Comparison of ENCODE assay signal across 14 cellular contexts in genomic region chr2:187655001-187655400, GRCh38.
DNase-seq lines count a peak whose midpoint lies in the region; ATAC-seq, FAIRE-seq and TF ChIP-seq lines count a peak whose summit lies in the region.
"Had no signal": no experiment of that assay in that cellular context is flagged by ENCODE, and none has a peak within 500 bp of the region (broad histone marks: within the 10 kb centered on the region; RNA-seq: fewer than 3 reads in every experiment).

No MANE protein-coding gene starts in this region.

- no peaks in the 10 kb centered on the region for H3K4me1 ChIP-seq in left ventricle myocardium inferior
- H3K4me1 ChIP-seq in H1 (replicated peaks in 1 of 4; ENCODE audit: control insufficient read depth in 3 of 4, insufficient read depth in 4 of 4, low read length in 3 of 4), result peaks cover 0 to 8% (median 0%) of the 10 kb centered on the region in 4 experiments; a peak in 2 of 7 replicates

- no peaks in the 10 kb centered on the region for H3K79me2 ChIP-seq in H1 (ENCODE audit: control insufficient read depth in 1 of 2, insufficient read depth in 2 of 2, low read length in 2 of 2)

- no peak overlapping the region for H4K8ac ChIP-seq in H1 (ENCODE audit: extremely low read depth, insufficient read depth, low read length)

- ATAC-seq in left ventricle myocardium superior, result peak; percentile 43
- ATAC-seq in left lobe of liver, result no peak
- no peak for ATAC-seq in GM18520 (IDR thresholded peaks at IDR 0.05; ENCODE audit: unreplicated experiment)
- ATAC-seq in HG03378 (IDR thresholded peaks at IDR 0.05; ENCODE audit: unreplicated experiment), result no peak
- ATAC-seq: GM12878 had no signal

- H4K20me1 ChIP-seq in H1 (replicated peaks in 1 of 2; ENCODE audit: control insufficient read depth in 1 of 2, insufficient read depth in 2 of 2, low read length in 2 of 2), result no peaks in the 10 kb centered on the region

- intact Hi-C loops in left ventricle myocardium superior (cut with micrococcal nuclease), result no loop called here
- intact Hi-C loops in left ventricle myocardium inferior (cut with micrococcal nuclease), result no loop called here

- H2BK120ac ChIP-seq in H1 (replicated peaks; ENCODE audit: low read depth, low read length), result no peak overlapping the region

- no peak overlapping the region for H3K4me3 ChIP-seq in left ventricle myocardium inferior
- no peak overlapping the region for H3K4me3 ChIP-seq in H1 (ENCODE audit: extremely low read depth in 1 of 4, insufficient read depth in 2 of 4, low read depth in 3 of 4, low read length in 4 of 4)
- H3K4me3 ChIP-seq: GM12878 had no signal

- peak overlapping the region in 1 of 2 experiments; percentile 43; a peak in 1 of 4 replicates for H3K4me2 ChIP-seq in H1 (ENCODE audit: insufficient read depth in 1 of 2, low read depth in 2 of 2, low read length in 2 of 2)

- no peak overlapping the region for H2BK20ac ChIP-seq in H1 (ENCODE audit: low read length)

- no peak for FAIRE-seq in H1 (lab: Jason Lieb, UNC)
- FAIRE-seq: A204.1, GM12878, GM18507 had no signal

- peak overlapping the region; percentile 36 for H4K5ac ChIP-seq in H1 (ENCODE audit: insufficient read length, low read depth, low read length)

- H2BK5ac ChIP-seq in H1 (ENCODE audit: low read depth, low read length), result no peak overlapping the region

- no peak overlapping the region for H2BK12ac ChIP-seq in H1 (ENCODE audit: low read depth, low read length)

- no peak overlapping the region for H3K4ac ChIP-seq in H1 (replicated peaks; ENCODE audit: insufficient read length, low read depth, low read length)

- H3K79me1 ChIP-seq in H1 (ENCODE audit: low read depth, low read length), result no peaks in the 10 kb centered on the region

- H3K27ac ChIP-seq in left ventricle myocardium inferior (replicated peaks), result no peak overlapping the region
- H3K27ac ChIP-seq in H1 (ENCODE audit: low read depth, low read length), result no peak overlapping the region

- H3K23ac ChIP-seq in H1 (ENCODE audit: insufficient read length), result no peak overlapping the region

- H2AFZ ChIP-seq in H1 (ENCODE audit: low read length), result peak overlapping the region; percentile 56; the same call in 1 of the 2 replicates

- H3K9me3 ChIP-seq in left ventricle myocardium inferior (replicated peaks) (no peaks in the 10 kb centered on the region), H1 (ENCODE audit: insufficient read depth in 2 of 2, low read depth in 1 of 2, low read length in 1 of 2) (no peaks in the 10 kb centered on the region)

- no peak for TF ChIP-seq POLR2A in H1 (IDR thresholded peaks at IDR 0.05; ENCODE audit: control extremely low read depth in 1 of 2, low read depth in 2 of 2, low read length in 2 of 2)

- no peaks in the 10 kb centered on the region for H3K27me3 ChIP-seq in left ventricle myocardium inferior (ENCODE audit: low read depth)
- H3K27me3 ChIP-seq in H1 (replicated peaks in 1 of 4; ENCODE audit: control insufficient read depth in 3 of 4, extremely low read depth in 1 of 4, insufficient read depth in 3 of 4, low read length in 3 of 4), result no peaks in the 10 kb centered on the region

- H3K18ac ChIP-seq in H1 (ENCODE audit: extremely low read depth, low read length), result no peak overlapping the region

- CTCF ChIA-PET in H1 (lab: Charles Lee; ENCODE audit: partially characterized antibody), result interaction anchor here (1.1 to 2.4 kb wide), 4 partner anchors 9 to 155 kb away, joined by 4 to 9 read pairs (median 5); no protein-coding TSS in a partner anchor

- no peak for TF ChIP-seq RAD21 in H1 (IDR thresholded peaks at IDR 0.05 in 1 of 2, conservative IDR thresholded peaks at IDR 0.05 in 1 of 2; ENCODE audit: low read depth in 2 of 2, low read length in 2 of 2)

- H2BK15ac ChIP-seq in H1 (ENCODE audit: low read length), result no peak overlapping the region

- H3K14ac ChIP-seq in H1 (ENCODE audit: insufficient read length), result no peak overlapping the region

- no peak overlapping the region for H3K56ac ChIP-seq in H1 (replicated peaks; ENCODE audit: insufficient read length, low read depth, low read length)

- DNase-seq in left ventricle myocardium superior (no peak), left ventricle myocardium inferior (no peak), NCI-H446 treated with DMSO at 0.1 percent for 48 hours (lab: John Stamatoyannopoulos, UW) (peak; percentile 78), H1 (ENCODE audit: low read depth in 1 of 2, low spot score in 2 of 2) (no peak), left lobe of liver (ENCODE audit: low spot score) (no peak), NCI-H510A (lab: John Stamatoyannopoulos, UW) (no peak)
- DNase-seq: IMR-90, NCI-H2107, NCI-H226 had no signal

- no peak for TF ChIP-seq EP300 in H1 (IDR thresholded peaks at IDR 0.05; ENCODE audit: borderline replicate concordance in 1 of 2, low read depth in 2 of 2, low read length in 2 of 2)

- 82% methylated on average over 7 of the region's 9 CpGs; no CpG with 5 or more reads in 1 of the 2 experiments for WGBS in H1 (ENCODE audit: extremely low coverage in 1 of 2, insufficient coverage in 1 of 2, insufficient read length in 1 of 2, insufficient replicate concordance in 2 of 2, low coverage in 1 of 2, low lambda C conversion rate in 2 of 2, missing lambda C conversion rate in 1 of 2), 2 experiments

- POLR2A ChIA-PET in H1 (lab: Charles Lee; ENCODE audit: partially characterized antibody), result no interaction called here

- no peak overlapping the region for H4K91ac ChIP-seq in H1 (replicated peaks; ENCODE audit: insufficient read length, low read length)

- H3K36me3 ChIP-seq in left ventricle myocardium inferior, result no peaks in the 10 kb centered on the region
- 0 out of 8 replicates have a peak, but pooled peaks cover 0 to 4% (median 0%) of the 10 kb centered on the region in 4 experiments for H3K36me3 ChIP-seq in H1 (ENCODE audit: control insufficient read depth in 2 of 4, insufficient read depth in 4 of 4, low read length in 3 of 4)

- TF ChIP-seq CTCF in left ventricle myocardium inferior (IDR thresholded peaks at IDR 0.05; ENCODE audit: borderline replicate concordance), result no peak
- TF ChIP-seq CTCF in H1 (IDR thresholded peaks at IDR 0.05; ENCODE audit: control extremely low read depth in 1 of 3, insufficient read depth in 1 of 3, low read depth in 1 of 3, low read length in 3 of 3), result no peak

- H3K9ac ChIP-seq in H1 (replicated peaks in 1 of 4; ENCODE audit: extremely low read depth in 1 of 4, low read depth in 3 of 4, low read length in 3 of 4), result no peak overlapping the region

- no peak overlapping the region for H2AK5ac ChIP-seq in H1 (ENCODE audit: low read depth, low read length)

- no peaks in the 10 kb centered on the region for H3K23me2 ChIP-seq in H1 (ENCODE audit: low read depth, low read length)

TF ChIP-seq in H1, 55 proteins besides CTCF, POLR2A, EP300 and RAD21:
- TF ChIP-seq BRCA1 (IDR thresholded peaks at IDR 0.05; ENCODE audit: low read depth, low read length) (no peak), RBBP5 (IDR thresholded peaks at IDR 0.05; ENCODE audit: borderline replicate concordance, low read depth, low read length) (no peak), PHF8 (conservative IDR thresholded peaks at IDR 0.05; ENCODE audit: low read depth, low read length) (no peak), MAFK (IDR thresholded peaks at IDR 0.05; ENCODE audit: low read depth, low read length) (no peak), SAP30 (IDR thresholded peaks at IDR 0.05; ENCODE audit: insufficient read depth, insufficient replicate concordance, low read length) (no peak), KDM1A (IDR thresholded peaks at IDR 0.05; ENCODE audit: borderline replicate concordance, low read length) (no peak)
